In genomic region chr19:1853295-1854031, GRCh38 we compare ENCODE assay signal across 8 cellular contexts. TPM values are rescaled to one million over a fixed set of nuclear protein-coding genes. Genes with fewer than 3 reads are reported as not detected.
DNase-seq lines count a peak whose midpoint lies in the region; ATAC-seq, FAIRE-seq and TF ChIP-seq lines count a peak whose summit lies in the region.

No MANE protein-coding gene starts in this region.

- intact Hi-C loops in dorsolateral prefrontal cortex (cut with DNase I) = no loop called here

- no peak overlapping the region for H2AFZ ChIP-seq in mesenchymal stem cell (ENCODE audit: low read depth, low read length)

- no peak overlapping the region for H3K23ac ChIP-seq in mesenchymal stem cell (ENCODE audit: low read length in 2 of 2)

- H3K4me2 ChIP-seq in mesenchymal stem cell (ENCODE audit: low read length, poor library complexity, severe bottlenecking) = peak overlapping the region; percentile 48

- peak overlapping the region in 1 of 2 experiments; percentile 24 for H3K4ac ChIP-seq in mesenchymal stem cell (ENCODE audit: low read depth in 1 of 2, low read length in 2 of 2)

- H3K4me1 ChIP-seq in mesenchymal stem cell (ENCODE audit: control insufficient read depth, insufficient read depth, low read depth, low read length) = peaks cover 55% of the 10 kb centered on the region

- H3K4me3 ChIP-seq in AG04449 (ENCODE audit: low read depth, low read length) = no peak overlapping the region
- no peak overlapping the region for H3K4me3 ChIP-seq in dorsolateral prefrontal cortex
- no peak overlapping the region for H3K4me3 ChIP-seq in mesenchymal stem cell (ENCODE audit: insufficient read depth in 1 of 2, low read depth in 1 of 2, low read length in 2 of 2)

- H2BK12ac ChIP-seq in mesenchymal stem cell (ENCODE audit: low read length in 2 of 2) = no peak overlapping the region

- peak overlapping the region; percentile 20 for H2AK5ac ChIP-seq in mesenchymal stem cell (ENCODE audit: low read length, severe bottlenecking)

- POLR2A ChIA-PET in AG04449 (lab: Yijun Ruan, JAX) = no interaction called here

- DNase-seq in AG04449 (ENCODE audit: low read depth, low spot score) (no peak), GM18507 (ENCODE audit: extremely low spot score, insufficient read length, low read depth) (no peak), NCI-H748 treated with DMSO at 0.1 percent for 48 hours (lab: John Stamatoyannopoulos, UW) (peak; percentile 21), dorsolateral prefrontal cortex (peak in 4 of 10 donors; percentile 52 to 72 (median 66)), mesenchymal stem cell (peak; percentile 81)
- peak; percentile 65 to 69 for DNase-seq in activated CD4-positive, alpha-beta T cell treated with anti-CD3 and anti-CD28 coated beads, Interleukin-2, amount 50 U/mL, for 4 hours
- peak; percentile 93 for DNase-seq in stimulated activated CD8-positive, alpha-beta memory T cell treated with anti-CD3 and anti-CD28 coated beads, Interleukin-4, amount 100 ng/mL, for 48 hours

- peak overlapping the region; percentile 35 for H4K91ac ChIP-seq in mesenchymal stem cell (ENCODE audit: low read length)

- peak overlapping the region; percentile 9 for H2BK15ac ChIP-seq in mesenchymal stem cell (ENCODE audit: low read depth, poor library complexity, severe bottlenecking)

- peak overlapping the region; percentile 74 for H2BK120ac ChIP-seq in mesenchymal stem cell (ENCODE audit: low read depth, low read length)

- H3K79me1 ChIP-seq in mesenchymal stem cell (replicated peaks; ENCODE audit: low read length, poor library complexity, severe bottlenecking) = peaks cover 25% of the 10 kb centered on the region

- H3K9ac ChIP-seq in mesenchymal stem cell (ENCODE audit: low read length) = peak overlapping the region; percentile 40

- H3K27ac ChIP-seq in dorsolateral prefrontal cortex (peak overlapping the region in 16 of 59 donors; percentile 10 to 84 (median 39)), mesenchymal stem cell (ENCODE audit: low read length, poor library complexity, severe bottlenecking) (peak overlapping the region; percentile 24)

- H3K27me3 ChIP-seq in dorsolateral prefrontal cortex (no peaks in the 10 kb centered on the region), mesenchymal stem cell (ENCODE audit: control insufficient read depth in 1 of 2, insufficient read depth in 1 of 2, low read length in 2 of 2) (no peaks in the 10 kb centered on the region)

- CTCF ChIA-PET in AG04449 (lab: Yijun Ruan, JAX) = interaction anchor here (0.6 to 4.1 kb wide), 10 partner anchors 10 to 51 kb away, joined by 3 to 14 read pairs (median 4); no protein-coding TSS in a partner anchor

- H2BK5ac ChIP-seq in mesenchymal stem cell (ENCODE audit: low read depth, low read length, poor library complexity, severe bottlenecking) = no peak overlapping the region

- FAIRE-seq in GM18507 (lab: Jason Lieb, UNC) = peak; percentile 88

- no peak overlapping the region for H3K14ac ChIP-seq in mesenchymal stem cell (ENCODE audit: low read length in 2 of 2)

- TF ChIP-seq CTCF in AG04449 (IDR thresholded peaks at IDR 0.05; ENCODE audit: insufficient read depth, low read length, missing control alignments) (peak; percentile 99), dorsolateral prefrontal cortex (IDR thresholded peaks at IDR 0.05 in 54 of 56, conservative IDR thresholded peaks at IDR 0.05 in 2 of 56; ENCODE audit: low read depth in 1 of 56, partially characterized antibody in 56 of 56) (peak; percentile 28 to 87 (median 73))

- H4K8ac ChIP-seq in mesenchymal stem cell (ENCODE audit: low read length) = peak overlapping the region; percentile 87

- ATAC-seq in HG02623 (IDR thresholded peaks at IDR 0.05; ENCODE audit: unreplicated experiment) = no peak

- 33% methylated on average over 23 of the region's 27 CpGs for WGBS in mesenchymal stem cell

- peaks cover 4 to 40% of the 10 kb centered on the region in 2 experiments for H3K36me3 ChIP-seq in mesenchymal stem cell (ENCODE audit: control insufficient read depth in 1 of 2, insufficient read depth in 2 of 2, low read depth in 1 of 2, low read length in 2 of 2)

- H3K9me3 ChIP-seq in mesenchymal stem cell (ENCODE audit: control insufficient read depth, low read length) = no peaks in the 10 kb centered on the region

- peak overlapping the region in 1 of 2 experiments; percentile 61 for H3K18ac ChIP-seq in mesenchymal stem cell (ENCODE audit: low read depth in 1 of 2, low read length in 2 of 2)

RNA-seq across cellular contexts. Expression of gene REXO1, which starts 5.2 kb away (rescaled TPM):
- 10 to 100 TPM; 33.1 to 84.1 (median 54.4) TPM for total RNA-seq in dorsolateral prefrontal cortex
- 16.0 TPM for polyA plus RNA-seq in mesenchymal stem cell (2013, experiment 1 of 2)
- 14.2 TPM for polyA plus RNA-seq in mesenchymal stem cell (2013, experiment 2 of 2)

RNA-seq across cellular contexts. Expression of gene KLF16, which starts 9.9 kb away (rescaled TPM):
- 10 to 100 TPM; 18.4 to 58.7 (median 34.5) TPM for total RNA-seq in dorsolateral prefrontal cortex
- polyA plus RNA-seq in mesenchymal stem cell (2013, experiment 1 of 2) = 25.8 TPM
- polyA plus RNA-seq in mesenchymal stem cell (2013, experiment 2 of 2) = 28.0 TPM

RNA-seq across cellular contexts. Expression of gene ABHD17A, which starts 31.8 kb away (rescaled TPM):
- 100 to 1,000 TPM in 118 of 120 experiments, 10 to 100 TPM in 2; 93.9 to 197 (median 126) TPM for total RNA-seq in dorsolateral prefrontal cortex
- 60.5 TPM for polyA plus RNA-seq in mesenchymal stem cell (2013, experiment 1 of 2)
- polyA plus RNA-seq in mesenchymal stem cell (2013, experiment 2 of 2) = 60.5 TPM

RNA-seq across cellular contexts. Expression of gene ATP8B3, which starts 41.4 kb away (rescaled TPM):
- 1 to 10 TPM in 31 of 120 experiments, under 1 TPM in 87, not detected in 2; 0.11 to 2.1 (median 0.64) TPM for total RNA-seq in dorsolateral prefrontal cortex
- 3.5 TPM for polyA plus RNA-seq in mesenchymal stem cell (2013, experiment 1 of 2)
- polyA plus RNA-seq in mesenchymal stem cell (2013, experiment 2 of 2) = 3.2 TPM

RNA-seq across cellular contexts. Expression of gene ADAT3, which starts 51.7 kb away (rescaled TPM):
- 10 to 100 TPM in 3 of 120 experiments, 1 to 10 TPM in 117; 2.5 to 11.7 (median 5.9) TPM for total RNA-seq in dorsolateral prefrontal cortex
- 4.9 TPM for polyA plus RNA-seq in mesenchymal stem cell (2013, experiment 1 of 2)
- polyA plus RNA-seq in mesenchymal stem cell (2013, experiment 2 of 2) = 4.9 TPM

Comparison
In these comparisons a context has a peak if more than half of its experiments do, and no peak if none do; other contexts are left out.
1. DNase-seq: peak in NCI-H748 treated with DMSO at 0.1 percent for 48 hours (single experiment), activated CD4-positive, alpha-beta T cell treated with anti-CD3 and anti-CD28 coated beads, Interleukin-2, amount 50 U/mL, for 4 hours (2 of 2), mesenchymal stem cell (single experiment) and stimulated activated CD8-positive, alpha-beta memory T cell treated with anti-CD3 and anti-CD28 coated beads, Interleukin-4, amount 100 ng/mL, for 48 hours (single experiment); none in AG04449 (single experiment) and GM18507 (single experiment).